Comparison of ENCODE assay signal across 11 cellular contexts in the genomic region with DNA sequence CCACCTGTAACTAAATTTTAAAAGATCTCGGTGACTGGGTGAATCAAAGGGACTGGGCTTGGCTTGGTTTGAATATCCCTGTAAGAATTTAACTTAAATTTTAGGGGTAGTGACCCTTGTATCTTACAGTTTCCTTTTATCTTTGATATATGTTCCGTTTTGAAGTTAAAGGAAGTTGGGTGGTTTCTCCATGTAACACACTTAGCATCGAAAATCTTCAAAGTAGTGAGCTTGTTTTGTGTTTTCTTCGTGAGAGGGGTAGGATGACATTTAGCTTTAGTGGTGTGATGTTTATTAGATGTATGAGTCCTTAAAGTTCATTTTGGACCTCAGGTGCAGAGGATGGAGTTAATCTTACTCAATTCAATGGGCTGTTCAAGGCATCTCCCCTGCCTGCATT. TPM values are rescaled to one million over a fixed set of nuclear protein-coding genes. Genes with fewer than 3 reads are reported as not detected.
A peak's percentile ranks its signal among the peaks of the same experiment; 100 is the strongest.
DNase-seq lines count a peak whose midpoint lies in the region; ATAC-seq and TF ChIP-seq lines count a peak whose summit lies in the region.
"Had no signal": no experiment of that assay in that cellular context is flagged by ENCODE, and none has a peak within 500 bp of the region (broad histone marks: within the 10 kb centered on the region; RNA-seq: fewer than 3 reads in every experiment).

No MANE protein-coding gene starts in this region.

- no peak for TF ChIP-seq CTCF in osteocyte (IDR thresholded peaks at IDR 0.05)

- H3K4me3 Mint-ChIP-seq in activated T-cell treated with anti-CD3 and anti-CD28 coated beads, Interleukin-2, amount 50 U/mL, for 24 hours = peak overlapping the region; percentile 93
- peak overlapping the region; percentile 71 for H3K4me3 Mint-ChIP-seq in activated naive CD8-positive, alpha-beta T cell treated with anti-CD3 and anti-CD28 coated beads for 36 hours
- H3K4me3 Mint-ChIP-seq in osteocyte (ENCODE audit: unreplicated experiment) = peak overlapping the region; percentile 14

- no peaks in the 10 kb centered on the region for H3K9me3 Mint-ChIP-seq in activated T-cell treated with anti-CD3 and anti-CD28 coated beads, Interleukin-2, amount 50 U/mL, for 24 hours
- peaks cover 4% of the 10 kb centered on the region for H3K9me3 Mint-ChIP-seq in activated naive CD8-positive, alpha-beta T cell treated with anti-CD3 and anti-CD28 coated beads for 36 hours
- H3K9me3 Mint-ChIP-seq in osteocyte (ENCODE audit: unreplicated experiment) = peaks cover 11% of the 10 kb centered on the region

- H3K27me3 Mint-ChIP-seq in activated T-cell treated with anti-CD3 and anti-CD28 coated beads, Interleukin-2, amount 50 U/mL, for 24 hours = no peaks in the 10 kb centered on the region
- H3K27me3 Mint-ChIP-seq in activated naive CD8-positive, alpha-beta T cell treated with anti-CD3 and anti-CD28 coated beads for 36 hours = no peaks in the 10 kb centered on the region
- no peaks in the 10 kb centered on the region for H3K27me3 Mint-ChIP-seq in osteocyte (ENCODE audit: unreplicated experiment)

- peaks cover 15% of the 10 kb centered on the region for H3K36me3 Mint-ChIP-seq in activated T-cell treated with anti-CD3 and anti-CD28 coated beads, Interleukin-2, amount 50 U/mL, for 24 hours (ENCODE audit: low read depth)
- H3K36me3 Mint-ChIP-seq in activated naive CD8-positive, alpha-beta T cell treated with anti-CD3 and anti-CD28 coated beads for 36 hours = peaks cover 15% of the 10 kb centered on the region
- peaks cover 2% of the 10 kb centered on the region for H3K36me3 Mint-ChIP-seq in osteocyte (ENCODE audit: unreplicated experiment)

- no peak for ATAC-seq in sciatic nerve
- ATAC-seq: gastroesophageal sphincter had no signal

- peaks cover 59% of the 10 kb centered on the region for H3K4me1 Mint-ChIP-seq in activated T-cell treated with anti-CD3 and anti-CD28 coated beads, Interleukin-2, amount 50 U/mL, for 24 hours (ENCODE audit: low read depth)
- peaks cover 33% of the 10 kb centered on the region for H3K4me1 Mint-ChIP-seq in activated naive CD8-positive, alpha-beta T cell treated with anti-CD3 and anti-CD28 coated beads for 36 hours
- H3K4me1 Mint-ChIP-seq in osteocyte (ENCODE audit: unreplicated experiment) = peaks cover 24% of the 10 kb centered on the region

- DNase-seq in activated T-cell treated with anti-CD3 and anti-CD28 coated beads, Interleukin-2, amount 50 U/mL, for 24 hours = no peak
- DNase-seq in activated T-cell treated with anti-CD3 and anti-CD28 coated beads, Interleukin-2, amount 50 U/mL, for 48 hours = no peak
- DNase-seq in NOMO-1 treated with dmso at 0.1 percent for 144 hours (lab: John Stamatoyannopoulos, UW; ENCODE audit: unreplicated experiment) (peak; percentile 19), osteocyte (ENCODE audit: extremely low spot score, unreplicated experiment) (no peak), NCI-H524 treated with DMSO at 0.1 percent for 48 hours (lab: John Stamatoyannopoulos, UW) (no peak), T-helper 9 cell (no peak), sciatic nerve (ENCODE audit: low spot score) (no peak)
- no peak for DNase-seq in activated naive CD8-positive, alpha-beta T cell treated with anti-CD3 and anti-CD28 coated beads for 36 hours
- DNase-seq: effector CD4-positive, alpha-beta T cell; testis had no signal

- intact Hi-C loops in sciatic nerve (cut with DNase I) = no loop called here

- peak overlapping the region; percentile 88 for H3K27ac Mint-ChIP-seq in activated T-cell treated with anti-CD3 and anti-CD28 coated beads, Interleukin-2, amount 50 U/mL, for 24 hours
- H3K27ac Mint-ChIP-seq in activated naive CD8-positive, alpha-beta T cell treated with anti-CD3 and anti-CD28 coated beads for 36 hours = peak overlapping the region; percentile 80
- no peak overlapping the region for H3K27ac Mint-ChIP-seq in osteocyte (ENCODE audit: unreplicated experiment)

RNA-seq across cellular contexts. Expression of a gene that starts 1.6 kb away (rescaled TPM):
- total RNA-seq in activated naive CD8-positive, alpha-beta T cell treated with anti-CD3 and anti-CD28 coated beads for 36 hours = 10 to 100 TPM; 16.8 to 22.6 TPM
- total RNA-seq in osteocyte = 25.9 and 26.9 TPM in 2 replicates
- total RNA-seq in sciatic nerve = 43.0 TPM

RNA-seq across cellular contexts. Expression of a gene that starts 14.4 kb away (rescaled TPM):
- total RNA-seq in activated naive CD8-positive, alpha-beta T cell treated with anti-CD3 and anti-CD28 coated beads for 36 hours = 10 to 100 TPM; 85.3 to 86.6 TPM
- total RNA-seq in osteocyte = 67.2 and 68.6 TPM in 2 replicates
- total RNA-seq in sciatic nerve = 54.2 TPM

Comparison
In these comparisons a context has a peak if more than half of its experiments do, and no peak if none do; other contexts are left out.
1. H3K4me3 Mint-ChIP-seq: peak in every context shown above with its lines; median percentile 93 in activated T-cell treated with anti-CD3 and anti-CD28 coated beads, Interleukin-2, amount 50 U/mL, for 24 hours; 71 in activated naive CD8-positive, alpha-beta T cell treated with anti-CD3 and anti-CD28 coated beads for 36 hours; 14 in osteocyte.